In the genomic region with DNA sequence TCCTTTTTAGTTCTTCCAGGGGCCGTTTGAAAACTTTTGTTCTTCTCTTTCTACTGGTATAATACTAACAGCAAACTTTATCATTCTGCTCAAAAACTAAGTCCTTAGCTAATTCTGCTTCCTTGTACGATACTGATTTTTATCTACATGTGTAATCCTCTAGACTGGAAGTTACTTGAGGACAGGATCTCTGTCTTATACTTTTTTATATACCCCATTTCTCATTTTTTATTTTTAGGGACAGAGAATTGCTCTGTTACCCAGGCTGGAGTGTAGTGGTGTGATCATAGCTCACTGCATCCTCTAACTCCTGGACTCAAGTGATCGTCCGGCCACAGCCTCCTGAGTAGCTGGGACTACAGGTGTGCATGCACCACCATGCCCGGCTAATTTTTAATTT, we compare ENCODE assay signal across 17 cellular contexts. TPM values are rescaled to one million over a fixed set of nuclear protein-coding genes. Genes with fewer than 3 reads are reported as not detected.
DNase-seq lines count a peak whose midpoint lies in the region; ATAC-seq and TF ChIP-seq lines count a peak whose summit lies in the region.
"Had no signal": no experiment of that assay in that cellular context is flagged by ENCODE, and none has a peak within 500 bp of the region (broad histone marks: within the 10 kb centered on the region; RNA-seq: fewer than 3 reads in every experiment).

No MANE protein-coding gene starts in this region.

- H3K4me3 ChIP-seq in HUES6 (ENCODE audit: low read depth, low read length), result 0 out of 2 replicates have a peak overlapping the region, but pooled peaks have one; percentile 92
- H3K4me3 ChIP-seq: thyroid gland had no signal

- H3K4me1 ChIP-seq in HUES6 (ENCODE audit: control insufficient read depth, insufficient read depth, low read length), result no peaks in the 10 kb centered on the region
- H3K4me1 ChIP-seq: thyroid gland had no signal

- no peak for TF ChIP-seq CTCF in natural killer cell (IDR thresholded peaks at IDR 0.05)

- POLR2A ChIA-PET in activated naive CD8-positive, alpha-beta T cell treated with anti-CD3 and anti-CD28 coated beads, Interleukin-2, amount 10 ng/mL, durations not matched to agents 7 days and 5 days (lab: Charles Lee), result interaction anchor here (0.7 kb wide), 1 partner anchor 205 kb away, joined by 3 read pairs; no protein-coding TSS in a partner anchor

- peak overlapping the region; percentile 93 for H3K4me3 Mint-ChIP-seq in T-helper 2 cell treated with Interferon-gamma antibody and Interleukin-4, amounts not matched to agents 5 μg/mL and 100 μg/mL, for 36 hours
- peak overlapping the region; percentile 92 for H3K4me3 Mint-ChIP-seq in activated naive CD8-positive, alpha-beta T cell treated with anti-CD3 and anti-CD28 coated beads, Interleukin-2, amount 10 ng/mL, durations not matched to agents 7 days and 5 days
- H3K4me3 Mint-ChIP-seq in natural killer cell, result peak overlapping the region; percentile 43

- ATAC-seq in activated naive CD8-positive, alpha-beta T cell treated with anti-CD3 and anti-CD28 coated beads, Interleukin-2, amount 10 ng/mL, durations not matched to agents 7 days and 5 days (ENCODE audit: low read depth), result no peak
- ATAC-seq in natural killer cell (no peak), HG02759 (IDR thresholded peaks at IDR 0.05; ENCODE audit: unreplicated experiment) (no peak)
- ATAC-seq: sciatic nerve had no signal

- no peaks in the 10 kb centered on the region for H3K27me3 ChIP-seq in HUES6 (ENCODE audit: control insufficient read depth, insufficient read depth, low read length)
- H3K27me3 ChIP-seq: thyroid gland had no signal

- DNase-seq in T-helper 2 cell treated with Interferon-gamma antibody and Interleukin-4, amounts not matched to agents 5 μg/mL and 100 μg/mL, for 36 hours (ENCODE audit: low spot score), result no peak
- DNase-seq in T-helper 2 cell (no peak), natural killer cell (no peak), hepatic stellate cell (ENCODE audit: low spot score) (no peak), mucosa of gallbladder (ENCODE audit: low spot score) (no peak)
- no peak for DNase-seq in activated naive CD8-positive, alpha-beta T cell treated with anti-CD3 and anti-CD28 coated beads, Interleukin-2, amount 10 ng/mL, durations not matched to agents 7 days and 5 days
- DNase-seq: amygdala; DMS79 treated with DMSO at 0.1 percent for 48 hours; effector memory CD4-positive, alpha-beta T cell; hippocampal formation; mesendoderm; NCI-H526; SHP77 treated with DMSO at 0.1 percent for 48 hours; thyroid gland had no signal

- no peaks in the 10 kb centered on the region; the same call in 1 of the 2 replicates for H3K9me3 ChIP-seq in HUES6 (ENCODE audit: control insufficient read depth, insufficient read depth, low read depth, low read length)
- H3K9me3 ChIP-seq: thyroid gland had no signal

- H3K27me3 Mint-ChIP-seq in T-helper 2 cell treated with Interferon-gamma antibody and Interleukin-4, amounts not matched to agents 5 μg/mL and 100 μg/mL, for 36 hours (ENCODE audit: low read depth), result no peaks in the 10 kb centered on the region
- H3K27me3 Mint-ChIP-seq in activated naive CD8-positive, alpha-beta T cell treated with anti-CD3 and anti-CD28 coated beads, Interleukin-2, amount 10 ng/mL, durations not matched to agents 7 days and 5 days, result no peaks in the 10 kb centered on the region
- no peaks in the 10 kb centered on the region for H3K27me3 Mint-ChIP-seq in natural killer cell (ENCODE audit: low read depth in 2 of 2)

- H3K9ac ChIP-seq in HUES6 (ENCODE audit: low read length), result no peak overlapping the region

- no peak overlapping the region for H3K27ac Mint-ChIP-seq in T-helper 2 cell treated with Interferon-gamma antibody and Interleukin-4, amounts not matched to agents 5 μg/mL and 100 μg/mL, for 36 hours
- peak overlapping the region; percentile 21 for H3K27ac Mint-ChIP-seq in activated naive CD8-positive, alpha-beta T cell treated with anti-CD3 and anti-CD28 coated beads, Interleukin-2, amount 10 ng/mL, durations not matched to agents 7 days and 5 days
- H3K27ac Mint-ChIP-seq in natural killer cell, result peak overlapping the region; percentile 44 to 68

- intact Hi-C loops in natural killer cell (cut with micrococcal nuclease), result no loop called here

- H3K9me3 Mint-ChIP-seq in T-helper 2 cell treated with Interferon-gamma antibody and Interleukin-4, amounts not matched to agents 5 μg/mL and 100 μg/mL, for 36 hours, result no peaks in the 10 kb centered on the region
- H3K9me3 Mint-ChIP-seq in activated naive CD8-positive, alpha-beta T cell treated with anti-CD3 and anti-CD28 coated beads, Interleukin-2, amount 10 ng/mL, durations not matched to agents 7 days and 5 days, result no peaks in the 10 kb centered on the region
- H3K9me3 Mint-ChIP-seq in natural killer cell, result no peaks in the 10 kb centered on the region

- H3K27ac ChIP-seq in HUES6 (ENCODE audit: low read depth, low read length), result no peak overlapping the region
- H3K27ac ChIP-seq: thyroid gland had no signal

- peaks cover 9% of the 10 kb centered on the region for H3K4me1 Mint-ChIP-seq in T-helper 2 cell treated with Interferon-gamma antibody and Interleukin-4, amounts not matched to agents 5 μg/mL and 100 μg/mL, for 36 hours (ENCODE audit: low read depth)
- peaks cover 9% of the 10 kb centered on the region for H3K4me1 Mint-ChIP-seq in activated naive CD8-positive, alpha-beta T cell treated with anti-CD3 and anti-CD28 coated beads, Interleukin-2, amount 10 ng/mL, durations not matched to agents 7 days and 5 days
- peaks cover 5 to 21% of the 10 kb centered on the region in 2 donors for H3K4me1 Mint-ChIP-seq in natural killer cell

- H3K36me3 Mint-ChIP-seq in T-helper 2 cell treated with Interferon-gamma antibody and Interleukin-4, amounts not matched to agents 5 μg/mL and 100 μg/mL, for 36 hours (ENCODE audit: low read depth), result peaks cover 25% of the 10 kb centered on the region
- H3K36me3 Mint-ChIP-seq in activated naive CD8-positive, alpha-beta T cell treated with anti-CD3 and anti-CD28 coated beads, Interleukin-2, amount 10 ng/mL, durations not matched to agents 7 days and 5 days, result peaks cover 16% of the 10 kb centered on the region
- H3K36me3 Mint-ChIP-seq in natural killer cell, result no peaks in the 10 kb centered on the region

- peaks cover 26% of the 10 kb centered on the region for H3K36me3 ChIP-seq in HUES6 (ENCODE audit: control insufficient read depth, insufficient read depth, low read length)

RNA-seq across cellular contexts. Expression of gene COX7B, which starts 2.2 kb away (rescaled TPM):
- total RNA-seq in activated naive CD8-positive, alpha-beta T cell treated with anti-CD3 and anti-CD28 coated beads, Interleukin-2, amount 10 ng/mL, durations not matched to agents 7 days and 5 days, result 100 to 1,000 TPM; 232 to 239 TPM
- 100 to 1,000 TPM; 133 to 168 (median 136) TPM for total RNA-seq in natural killer cell
- 238 TPM for total RNA-seq in mucosa of gallbladder

RNA-seq across cellular contexts. Expression of gene MAGT1, which starts 6.3 kb away (rescaled TPM):
- 10 to 100 TPM; 40.0 to 44.8 TPM for total RNA-seq in activated naive CD8-positive, alpha-beta T cell treated with anti-CD3 and anti-CD28 coated beads, Interleukin-2, amount 10 ng/mL, durations not matched to agents 7 days and 5 days
- 10 to 100 TPM; 46.7 to 59.5 (median 51.8) TPM for total RNA-seq in natural killer cell
- total RNA-seq in mucosa of gallbladder, result 69.4 TPM

RNA-seq across cellular contexts. Expression of gene ATP7A, which starts 9.0 kb away (rescaled TPM):
- total RNA-seq in activated naive CD8-positive, alpha-beta T cell treated with anti-CD3 and anti-CD28 coated beads, Interleukin-2, amount 10 ng/mL, durations not matched to agents 7 days and 5 days, result 10 to 100 TPM; 13.4 to 13.5 TPM
- 10 to 100 TPM; 18.8 to 24.3 (median 21.5) TPM for total RNA-seq in natural killer cell
- total RNA-seq in mucosa of gallbladder, result 9.6 TPM

Comparison
In these comparisons a context has a peak if more than half of its experiments do, and no peak if none do; other contexts are left out.
1. H3K4me3 Mint-ChIP-seq: peak in every context shown above with its lines; median percentile 93 in T-helper 2 cell treated with Interferon-gamma antibody and Interleukin-4, amounts not matched to agents 5 μg/mL and 100 μg/mL, for 36 hours; 92 in activated naive CD8-positive, alpha-beta T cell treated with anti-CD3 and anti-CD28 coated beads, Interleukin-2, amount 10 ng/mL, durations not matched to agents 7 days and 5 days; 43 in natural killer cell.